1 cellular context compared by ENCODE assay signal in the genomic region with DNA sequence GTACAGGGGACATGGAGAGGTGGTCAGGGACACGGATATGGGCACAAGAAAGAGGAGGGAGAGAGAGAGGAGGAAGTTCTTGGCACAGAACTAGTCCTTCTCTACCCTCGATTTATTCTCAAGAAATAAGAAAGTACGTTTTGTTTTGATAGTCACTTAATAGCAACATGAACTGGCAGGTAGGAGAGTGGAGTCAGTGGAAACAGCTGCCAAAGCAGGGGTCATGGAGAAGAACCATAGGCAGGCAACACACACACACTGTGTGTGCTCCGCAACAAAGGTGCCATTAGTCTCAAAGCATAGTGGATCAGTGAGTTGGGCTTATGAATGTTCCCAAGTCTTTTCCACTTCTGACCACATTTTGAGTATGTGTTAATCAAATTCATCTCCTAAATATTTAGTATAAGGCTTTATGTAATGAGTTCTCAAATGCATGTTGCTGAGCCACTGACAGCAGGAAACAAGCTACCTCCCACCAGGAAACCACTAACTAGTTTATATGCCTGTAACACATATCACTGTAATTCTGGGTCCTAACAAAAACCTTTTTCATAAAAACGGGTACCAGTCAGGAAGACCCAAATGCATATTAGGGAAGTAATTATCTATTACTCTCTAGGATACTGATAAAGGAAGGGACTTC.
TF ChIP-seq lines count a peak whose summit lies in the region.

No MANE protein-coding gene starts in this region.

TF ChIP-seq in HepG2, 621 proteins besides CTCF, POLR2A, EP300 and RAD21:
- no peak for TF ChIP-seq MYNN (CRISPR knock-in tag; IDR thresholded peaks at IDR 0.05; ENCODE audit: low read depth)
- TF ChIP-seq SP5 (CRISPR knock-in tag; IDR thresholded peaks at IDR 0.05; ENCODE audit: borderline replicate concordance, low read depth), result no peak
- TF ChIP-seq HOXA5 (CRISPR knock-in tag; IDR thresholded peaks at IDR 0.05), result no peak
- TF ChIP-seq SIX1 (CRISPR knock-in tag; IDR thresholded peaks at IDR 0.05; ENCODE audit: borderline replicate concordance), result no peak
- TF ChIP-seq SP2 (CRISPR knock-in tag; IDR thresholded peaks at IDR 0.05), result no peak
- no peak for TF ChIP-seq RXRB (CRISPR knock-in tag; IDR thresholded peaks at IDR 0.05; ENCODE audit: borderline replicate concordance)
- no peak for TF ChIP-seq ETV6 (CRISPR knock-in tag; conservative IDR thresholded peaks at IDR 0.05)
TF ChIP-seq in HepG2: peak in this region for 0.
